29 cellular contexts compared by ENCODE assay signal in genomic region chr5:167448376-167448775, GRCh38.
"Had no signal": no experiment of that assay in that cellular context is flagged by ENCODE, and none has a peak within 500 bp of the region (broad histone marks: within the 10 kb centered on the region; RNA-seq: fewer than 3 reads in every experiment).

No MANE protein-coding gene starts in this region.

- H3K4me3 ChIP-seq: left lung, lower lobe of right lung, pancreas, prostate gland, sigmoid colon, spleen, suprapubic skin, thoracic aorta, tibial artery, upper lobe of right lung had no signal

- H3K27me3 Mint-ChIP-seq: stimulated activated naive CD8-positive, alpha-beta T cell treated with anti-CD3 and anti-CD28 coated beads, Interleukin-15, Interleukin-2, amounts not matched to agents 100 ng/mL and 50 ng/mL, for 24 hours had no signal

- H3K9me3 Mint-ChIP-seq: nephron; neural crest cell; stimulated activated naive CD8-positive, alpha-beta T cell treated with anti-CD3 and anti-CD28 coated beads, Interleukin-15, Interleukin-2, amounts not matched to agents 100 ng/mL and 50 ng/mL, for 24 hours had no signal

- H3K36me3 Mint-ChIP-seq: naive thymus-derived CD8-positive, alpha-beta T cell; stimulated activated effector memory CD8-positive, alpha-beta T cell treated with anti-CD3 and anti-CD28 coated beads, Interleukin-12 subunit alpha, Interleukin-12 subunit beta, amount 100 ng/mL, for 72 hours had no signal

- H3K9me3 ChIP-seq: left lung, lower lobe of right lung, pancreas, prostate gland, sigmoid colon, suprapubic skin, thoracic aorta, tibial artery, upper lobe of right lung had no signal

- H3K27ac ChIP-seq: left lung, lower lobe of right lung, pancreas, prostate gland, sigmoid colon, spleen, suprapubic skin, thoracic aorta, tibial artery, upper lobe of right lung had no signal

- DNase-seq: hippocampal formation; kidney glomerular epithelial cell; left cardiac atrium; left lung; lower lobe of right lung; mammary epithelial cell; mesenchymal stem cell; naive thymus-derived CD8-positive, alpha-beta T cell; nucleus accumbens; pancreas; posterior cingulate gyrus; right cardiac atrium; sigmoid colon; small intestine; spleen; stimulated activated CD4-positive, alpha-beta T cell treated with anti-CD3 and anti-CD28 coated beads, Interleukin-4, amount 100 ng/mL, for 24 hours; stimulated activated naive CD4-positive, alpha-beta T cell; tibial artery; trophoblast cell; upper lobe of right lung had no signal

- H3K4me1 ChIP-seq: left lung, lower lobe of right lung, prostate gland, sigmoid colon, spleen, suprapubic skin, tibial artery, upper lobe of right lung had no signal

- H3K4me1 Mint-ChIP-seq: naive thymus-derived CD8-positive, alpha-beta T cell; nephron; stimulated activated effector memory CD8-positive, alpha-beta T cell treated with anti-CD3 and anti-CD28 coated beads, Interleukin-12 subunit alpha, Interleukin-12 subunit beta, amount 100 ng/mL, for 72 hours had no signal

- H3K27me3 ChIP-seq: left lung, pancreas, sigmoid colon, spleen, suprapubic skin, tibial artery, upper lobe of right lung had no signal

- FAIRE-seq: keratinocyte, pancreas, small intestine, urothelium cell line had no signal

- ATAC-seq: left cardiac atrium; left lung; lower lobe of right lung; naive thymus-derived CD8-positive, alpha-beta T cell; right cardiac atrium; stimulated activated effector memory CD8-positive, alpha-beta T cell treated with anti-CD3 and anti-CD28 coated beads, Interleukin-12 subunit alpha, Interleukin-12 subunit beta, amount 100 ng/mL, for 72 hours; upper lobe of right lung had no signal

- H3K4me3 Mint-ChIP-seq: naive thymus-derived CD8-positive, alpha-beta T cell; nephron; neural crest cell; stimulated activated effector memory CD8-positive, alpha-beta T cell treated with anti-CD3 and anti-CD28 coated beads, Interleukin-12 subunit alpha, Interleukin-12 subunit beta, amount 100 ng/mL, for 72 hours; stimulated activated naive CD8-positive, alpha-beta T cell treated with anti-CD3 and anti-CD28 coated beads, Interleukin-15, Interleukin-2, amounts not matched to agents 100 ng/mL and 50 ng/mL, for 24 hours had no signal

- H3K36me3 ChIP-seq: left lung, lower lobe of right lung, pancreas, prostate gland, sigmoid colon, spleen, suprapubic skin, thoracic aorta, tibial artery, upper lobe of right lung had no signal

- H3K27ac Mint-ChIP-seq: naive thymus-derived CD8-positive, alpha-beta T cell; nephron; stimulated activated effector memory CD8-positive, alpha-beta T cell treated with anti-CD3 and anti-CD28 coated beads, Interleukin-12 subunit alpha, Interleukin-12 subunit beta, amount 100 ng/mL, for 72 hours; stimulated activated naive CD8-positive, alpha-beta T cell treated with anti-CD3 and anti-CD28 coated beads, Interleukin-15, Interleukin-2, amounts not matched to agents 100 ng/mL and 50 ng/mL, for 24 hours had no signal
